8 cellular contexts compared by ENCODE assay signal in the genomic region with DNA sequence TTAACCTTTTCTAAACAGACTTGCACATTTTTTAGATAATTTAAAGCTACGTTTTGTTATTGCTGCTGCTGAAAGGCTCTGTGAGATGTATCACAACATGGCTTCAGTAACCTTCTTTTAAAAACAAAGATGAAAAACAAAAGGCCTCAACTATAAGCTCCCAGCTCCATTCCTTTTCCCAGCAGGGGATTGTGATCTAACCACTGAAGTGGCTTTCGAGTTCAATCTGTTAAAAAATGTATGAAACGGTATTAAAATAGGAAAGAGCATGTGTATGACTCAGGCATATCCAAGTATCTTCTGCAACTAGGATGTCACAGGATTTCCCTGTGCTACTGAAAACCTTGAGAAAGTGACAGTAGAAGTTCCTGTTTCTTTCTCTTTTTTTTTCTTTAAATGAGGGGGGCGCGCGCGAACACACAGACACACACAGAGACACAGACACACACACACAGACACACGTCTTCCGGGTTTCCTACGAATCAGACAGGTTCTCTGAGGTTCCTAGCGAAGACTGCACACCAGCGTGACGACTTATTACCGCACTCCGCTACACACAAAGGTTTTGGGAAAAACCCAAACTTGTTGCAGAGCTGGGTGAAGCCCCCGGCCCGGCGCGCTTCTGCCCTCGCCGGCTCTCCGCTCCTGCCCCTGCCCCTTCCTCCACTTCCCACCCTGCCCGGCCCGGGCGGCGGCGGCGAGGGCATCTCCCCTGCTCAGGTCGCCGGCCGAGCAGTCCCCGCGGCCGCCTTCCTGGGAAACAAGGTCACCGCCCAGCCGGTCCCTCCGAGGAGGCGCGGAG.
DNase-seq lines count a peak whose midpoint lies in the region; ATAC-seq and TF ChIP-seq lines count a peak whose summit lies in the region.

No MANE protein-coding gene starts in this region.

- H2AFZ ChIP-seq in PC-3 (ENCODE audit: low read length): peak overlapping the region; percentile 32
- no peak overlapping the region for H2AFZ ChIP-seq in neural progenitor cell (replicated peaks)

- peak; percentile 33 for ATAC-seq in GM19025 (IDR thresholded peaks at IDR 0.05; ENCODE audit: low read depth, unreplicated experiment)
- ATAC-seq in HG03354 (IDR thresholded peaks at IDR 0.05; ENCODE audit: poor library complexity, severe bottlenecking, unreplicated experiment): peak; percentile 67
- ATAC-seq in PC-3: peak; percentile 45
- ATAC-seq in activated T-helper 17 cell treated with anti-CD3 and anti-CD28 coated beads, Interleukin-2, amount 50 U/mL, for 72 hours (replicated peaks): peak; percentile 73

- H3K27me3 ChIP-seq in PC-3 (ENCODE audit: low read length): no peaks in the 10 kb centered on the region
- peaks cover 7% of the 10 kb centered on the region for H3K27me3 ChIP-seq in neural progenitor cell

- CTCF ChIA-PET in AG04449 (lab: Yijun Ruan, JAX): interaction anchor here (1.0 to 2.2 kb wide), 3 partner anchors 9 to 112 kb away, joined by 4 to 8 read pairs (median 4); no protein-coding TSS in a partner anchor
- CTCF ChIA-PET in PC-3 (lab: Charles Lee): no interaction called here

- H3K9me2 ChIP-seq in PC-3 (replicated peaks; ENCODE audit: low read length): no peaks in the 10 kb centered on the region

- no peaks in the 10 kb centered on the region for H3K36me3 ChIP-seq in PC-3 (ENCODE audit: low read depth, low read length)
- H3K36me3 ChIP-seq in neural progenitor cell: no peaks in the 10 kb centered on the region

- H3K27ac ChIP-seq in PC-3 (ENCODE audit: low read length) (peak overlapping the region; percentile 70), neural progenitor cell (peak overlapping the region; percentile 86)

- peaks cover 13% of the 10 kb centered on the region for H3K36me3 Mint-ChIP-seq in activated T-helper 17 cell treated with anti-CD3 and anti-CD28 coated beads, Interleukin-2, amount 50 U/mL, for 72 hours (ENCODE audit: low read depth)
- no peaks in the 10 kb centered on the region for H3K36me3 Mint-ChIP-seq in neural progenitor cell

- TF ChIP-seq CTCF in AG04449 (IDR thresholded peaks at IDR 0.05; ENCODE audit: insufficient read depth, low read length, missing control alignments) (no peak), PC-3 (conservative IDR thresholded peaks at IDR 0.05; ENCODE audit: low read depth, low read length) (no peak; the same call in 1 of the 2 replicates), fibroblast of the aortic adventitia (IDR thresholded peaks at IDR 0.05; ENCODE audit: insufficient read depth, low read length) (no peak), neural progenitor cell (IDR thresholded peaks at IDR 0.05) (no peak)

- TSS peak; percentile 47 for BruUV-seq in PC-3 (replicated peaks; lab: Mats Ljungman, UMichigan)

- intact Hi-C loops in PC-3 (cut with micrococcal nuclease): loop anchor here (5.0 kb wide), 1 partner anchor 49 kb away; no protein-coding TSS in a partner anchor

- H3F3A ChIP-seq in PC-3 (ENCODE audit: low read length, unreplicated experiment): no peaks in the 10 kb centered on the region
- peaks cover 45% of the 10 kb centered on the region for H3F3A ChIP-seq in neural progenitor cell (ENCODE audit: low read depth)

- no peak for DNase-seq in AG04449 (ENCODE audit: low read depth, low spot score)
- DNase-seq in PC-3: peak; percentile 63
- DNase-seq in fibroblast of the aortic adventitia (ENCODE audit: low read depth): peak; percentile 81
- peak; percentile 73 for DNase-seq in neural progenitor cell (ENCODE audit: low spot score)
- peak; percentile 47 for DNase-seq in stromal cell of bone marrow (ENCODE audit: low read depth)

- H3K4me1 Mint-ChIP-seq in activated T-helper 17 cell treated with anti-CD3 and anti-CD28 coated beads, Interleukin-2, amount 50 U/mL, for 72 hours: peaks cover 76% of the 10 kb centered on the region
- H3K4me1 Mint-ChIP-seq in neural progenitor cell: peaks cover 62% of the 10 kb centered on the region

- H3K9ac ChIP-seq in PC-3 (ENCODE audit: low read length) (peak overlapping the region; percentile 88), neural progenitor cell (peak overlapping the region; percentile 63)

- H3K9me3 ChIP-seq in PC-3 (ENCODE audit: low read length) (no peaks in the 10 kb centered on the region), neural progenitor cell (ENCODE audit: low read depth) (no peaks in the 10 kb centered on the region)

- H3K79me2 ChIP-seq in PC-3 (ENCODE audit: low read length) (peaks cover 84% of the 10 kb centered on the region), neural progenitor cell (ENCODE audit: low read depth) (peaks cover 51% of the 10 kb centered on the region)

- H3K27me3 Mint-ChIP-seq in activated T-helper 17 cell treated with anti-CD3 and anti-CD28 coated beads, Interleukin-2, amount 50 U/mL, for 72 hours: no peaks in the 10 kb centered on the region
- peaks cover 23% of the 10 kb centered on the region for H3K27me3 Mint-ChIP-seq in neural progenitor cell (ENCODE audit: insufficient read depth, low read depth)

- peak overlapping the region; percentile 97 for H3K4me3 Mint-ChIP-seq in activated T-helper 17 cell treated with anti-CD3 and anti-CD28 coated beads, Interleukin-2, amount 50 U/mL, for 72 hours
- H3K4me3 Mint-ChIP-seq in neural progenitor cell: peak overlapping the region; percentile 95

- H3K4me3 ChIP-seq in AG04449 (ENCODE audit: low read depth, low read length): peak overlapping the region; percentile 73
- peak overlapping the region; percentile 77 for H3K4me3 ChIP-seq in PC-3 (ENCODE audit: low read length)
- peak overlapping the region; percentile 73 for H3K4me3 ChIP-seq in fibroblast of the aortic adventitia (ENCODE audit: low read depth, low read length)
- peak overlapping the region; percentile 91 for H3K4me3 ChIP-seq in neural progenitor cell

- peaks cover 10% of the 10 kb centered on the region; the same call in 1 of the 2 replicates for H4K20me1 ChIP-seq in PC-3 (ENCODE audit: low read length)
- peaks cover 51% of the 10 kb centered on the region for H4K20me1 ChIP-seq in neural progenitor cell (ENCODE audit: low read depth)

- peak overlapping the region; percentile 93 for H3K27ac Mint-ChIP-seq in activated T-helper 17 cell treated with anti-CD3 and anti-CD28 coated beads, Interleukin-2, amount 50 U/mL, for 72 hours
- H3K27ac Mint-ChIP-seq in neural progenitor cell: peak overlapping the region; percentile 81

- POLR2A ChIA-PET in AG04449 (lab: Yijun Ruan, JAX) (interaction anchor here (0.7 to 2.0 kb wide), 4 partner anchors 15 to 137 kb away, joined by 3 to 6 read pairs (median 4); no protein-coding TSS in a partner anchor), PC-3 (lab: Charles Lee; ENCODE audit: unreplicated experiment) (no interaction called here)

- peak overlapping the region; percentile 95 for H3K4me2 ChIP-seq in PC-3 (ENCODE audit: low read length)
- H3K4me2 ChIP-seq in neural progenitor cell: peak overlapping the region; percentile 78

- H3K4me1 ChIP-seq in PC-3 (ENCODE audit: insufficient read depth, low read length) (peaks cover 66% of the 10 kb centered on the region), neural progenitor cell (peaks cover 35% of the 10 kb centered on the region)

- no peaks in the 10 kb centered on the region for H3K9me3 Mint-ChIP-seq in activated T-helper 17 cell treated with anti-CD3 and anti-CD28 coated beads, Interleukin-2, amount 50 U/mL, for 72 hours
- H3K9me3 Mint-ChIP-seq in neural progenitor cell: no peaks in the 10 kb centered on the region
